Comparison of ENCODE assay signal across 1 cellular context in the genomic region with DNA sequence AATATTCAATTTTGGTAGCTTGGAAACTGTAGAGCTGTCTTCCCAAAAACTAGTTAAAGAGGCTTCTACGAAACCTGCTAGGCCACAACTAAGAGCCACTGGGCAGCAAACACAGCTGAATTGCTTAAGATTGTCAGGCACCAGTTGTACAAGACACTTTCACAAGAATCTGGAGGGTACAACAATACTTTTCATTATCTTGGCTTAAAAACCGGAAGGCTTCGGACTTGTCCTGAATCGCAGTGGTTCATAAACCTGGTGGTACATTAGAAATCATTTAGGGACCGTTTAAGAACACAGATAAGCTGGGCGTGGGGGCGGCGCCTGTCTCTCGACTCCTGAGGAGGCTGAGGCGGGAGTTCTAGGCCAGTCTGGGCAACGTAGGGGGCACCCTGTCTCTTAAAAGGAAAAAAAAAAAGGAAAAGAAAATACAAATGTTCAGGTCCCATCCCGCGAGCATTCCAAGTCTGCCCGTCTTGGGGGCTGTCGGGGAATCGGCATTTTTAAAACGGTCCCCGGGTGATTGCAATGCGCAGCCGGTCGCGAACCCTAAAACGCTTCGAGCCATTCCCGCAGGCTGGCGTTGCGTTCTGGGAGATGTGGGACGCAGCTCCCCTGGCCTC.
TF ChIP-seq lines count a peak whose summit lies in the region.

No MANE protein-coding gene starts in this region.

TF ChIP-seq in SK-N-SH treated with all-trans-retinoic acid at 6 μM for 48 hours, 23 proteins besides CTCF, POLR2A, EP300 and RAD21 (continued from another document):
- TF ChIP-seq, protein P1, sequence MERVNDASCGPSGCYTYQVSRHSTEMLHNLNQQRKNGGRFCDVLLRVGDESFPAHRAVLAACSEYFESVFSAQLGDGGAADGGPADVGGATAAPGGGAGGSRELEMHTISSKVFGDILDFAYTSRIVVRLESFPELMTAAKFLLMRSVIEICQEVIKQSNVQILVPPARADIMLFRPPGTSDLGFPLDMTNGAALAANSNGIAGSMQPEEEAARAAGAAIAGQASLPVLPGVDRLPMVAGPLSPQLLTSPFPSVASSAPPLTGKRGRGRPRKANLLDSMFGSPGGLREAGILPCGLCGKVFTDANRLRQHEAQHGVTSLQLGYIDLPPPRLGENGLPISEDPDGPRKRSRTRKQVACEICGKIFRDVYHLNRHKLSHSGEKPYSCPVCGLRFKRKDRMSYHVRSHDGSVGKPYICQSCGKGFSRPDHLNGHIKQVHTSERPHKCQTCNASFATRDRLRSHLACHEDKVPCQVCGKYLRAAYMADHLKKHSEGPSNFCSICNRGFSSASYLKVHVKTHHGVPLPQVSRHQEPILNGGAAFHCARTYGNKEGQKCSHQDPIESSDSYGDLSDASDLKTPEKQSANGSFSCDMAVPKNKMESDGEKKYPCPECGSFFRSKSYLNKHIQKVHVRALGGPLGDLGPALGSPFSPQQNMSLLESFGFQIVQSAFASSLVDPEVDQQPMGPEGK (CRISPR knock-in tag; IDR thresholded peaks at IDR 0.05; ENCODE audit: borderline replicate concordance) = no peak
- TF ChIP-seq SNAI2 (CRISPR knock-in tag; IDR thresholded peaks at IDR 0.05) (no peak), RARB (CRISPR knock-in tag; IDR thresholded peaks at IDR 0.05) (no peak), ZNF70 (CRISPR knock-in tag; IDR thresholded peaks at IDR 0.05) (no peak), OSR1 (CRISPR knock-in tag; IDR thresholded peaks at IDR 0.05) (no peak), CSDC2 (CRISPR knock-in tag; IDR thresholded peaks at IDR 0.05) (no peak), GLIS3 (CRISPR knock-in tag; IDR thresholded peaks at IDR 0.05) (no peak), ZNF565 (CRISPR knock-in tag; conservative IDR thresholded peaks at IDR 0.05; ENCODE audit: low read depth) (no peak), ZC3H10 (CRISPR knock-in tag; IDR thresholded peaks at IDR 0.05) (no peak), ISL1 (CRISPR knock-in tag; IDR thresholded peaks at IDR 0.05) (no peak)
- TF ChIP-seq, protein P2, sequence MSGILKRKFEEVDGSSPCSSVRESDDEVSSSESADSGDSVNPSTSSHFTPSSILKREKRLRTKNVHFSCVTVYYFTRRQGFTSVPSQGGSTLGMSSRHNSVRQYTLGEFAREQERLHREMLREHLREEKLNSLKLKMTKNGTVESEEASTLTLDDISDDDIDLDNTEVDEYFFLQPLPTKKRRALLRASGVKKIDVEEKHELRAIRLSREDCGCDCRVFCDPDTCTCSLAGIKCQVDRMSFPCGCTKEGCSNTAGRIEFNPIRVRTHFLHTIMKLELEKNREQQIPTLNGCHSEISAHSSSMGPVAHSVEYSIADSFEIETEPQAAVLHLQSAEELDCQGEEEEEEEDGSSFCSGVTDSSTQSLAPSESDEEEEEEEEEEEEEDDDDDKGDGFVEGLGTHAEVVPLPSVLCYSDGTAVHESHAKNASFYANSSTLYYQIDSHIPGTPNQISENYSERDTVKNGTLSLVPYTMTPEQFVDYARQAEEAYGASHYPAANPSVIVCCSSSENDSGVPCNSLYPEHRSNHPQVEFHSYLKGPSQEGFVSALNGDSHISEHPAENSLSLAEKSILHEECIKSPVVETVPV (CRISPR knock-in tag; IDR thresholded peaks at IDR 0.05) = no peak
TF ChIP-seq in SK-N-SH treated with all-trans-retinoic acid at 6 μM for 48 hours: peak in this region for 0.
